ENCODE assay signal across 13 cellular contexts in genomic region chr9:129561594-129562281, GRCh38. TPM values are rescaled to one million over a fixed set of nuclear protein-coding genes. Genes with fewer than 3 reads are reported as not detected.
DNase-seq lines count a peak whose midpoint lies in the region; ATAC-seq and TF ChIP-seq lines count a peak whose summit lies in the region.
"Had no signal": no experiment of that assay in that cellular context is flagged by ENCODE, and none has a peak within 500 bp of the region (broad histone marks: within the 10 kb centered on the region; RNA-seq: fewer than 3 reads in every experiment).

No MANE protein-coding gene starts in this region.

- H3K4me3 Mint-ChIP-seq in glutamatergic neuron (ENCODE audit: unreplicated experiment) = no peak overlapping the region
- H3K4me3 Mint-ChIP-seq: memory B cell had no signal

- H3K4me1 ChIP-seq in ovary (ENCODE audit: insufficient read depth) = peaks cover 19% of the 10 kb centered on the region

- peaks cover 5% of the 10 kb centered on the region for H3K9me3 Mint-ChIP-seq in glutamatergic neuron (ENCODE audit: unreplicated experiment)
- H3K9me3 Mint-ChIP-seq: memory B cell had no signal

- TF ChIP-seq CTCF in glutamatergic neuron (IDR thresholded peaks at IDR 0.05; ENCODE audit: partially characterized antibody, unreplicated experiment) (no peak), ovary (IDR thresholded peaks at IDR 0.05) (no peak)

- intact Hi-C loops in ovary (cut with DNase I) = no loop called here

- DNase-seq in EH (ENCODE audit: low read depth) = peak; percentile 44
- DNase-seq in NCI-H2227 (lab: John Stamatoyannopoulos, UW; ENCODE audit: unreplicated experiment) = peak; percentile 34
- peak; percentile 34 for DNase-seq in glutamatergic neuron
- peak; percentile 60 to 78 (median 72) for DNase-seq in ovary
- no peak for DNase-seq in stimulated activated CD4-positive, alpha-beta T cell treated with anti-CD3 and anti-CD28 coated beads, Interleukin-4, amount 100 ng/mL, for 4 hours
- no peak for DNase-seq in A172 (ENCODE audit: low spot score)
- DNase-seq: esophagus squamous epithelium, Karpas-422 had no signal

- no peaks in the 10 kb centered on the region for H3K36me3 Mint-ChIP-seq in glutamatergic neuron (ENCODE audit: unreplicated experiment)
- H3K36me3 Mint-ChIP-seq: memory B cell had no signal

- H3K9me3 ChIP-seq in ovary = no peaks in the 10 kb centered on the region
- H3K9me3 ChIP-seq: body of pancreas, esophagus squamous epithelium had no signal

- WGBS in ovary, 3 donors = 34 to 45% (median 38%) methylated on average over 23 to 28 of the region's 28 CpGs

- H3K27me3 Mint-ChIP-seq in glutamatergic neuron (ENCODE audit: unreplicated experiment) = peaks cover 5% of the 10 kb centered on the region

- peak overlapping the region; percentile 64 for H3K27ac Mint-ChIP-seq in glutamatergic neuron (ENCODE audit: unreplicated experiment)
- H3K27ac Mint-ChIP-seq: memory B cell had no signal

- ATAC-seq in GM21367 (IDR thresholded peaks at IDR 0.05; ENCODE audit: unreplicated experiment) = no peak
- ATAC-seq: body of pancreas had no signal

- H3K4me3 ChIP-seq in ovary = no peak overlapping the region
- H3K4me3 ChIP-seq: body of pancreas, esophagus squamous epithelium had no signal

- no peak for TF ChIP-seq POLR2A in ovary (IDR thresholded peaks at IDR 0.05)

- H3K27me3 ChIP-seq in ovary = no peaks in the 10 kb centered on the region
- H3K27me3 ChIP-seq: body of pancreas, esophagus squamous epithelium had no signal

- H3K27ac ChIP-seq in ovary = peak overlapping the region in 1 of 2 donors; percentile 28
- H3K27ac ChIP-seq: body of pancreas had no signal

- no peak for TF ChIP-seq EP300 in ovary (IDR thresholded peaks at IDR 0.05)

- H3K4me1 Mint-ChIP-seq in glutamatergic neuron (ENCODE audit: low read depth, unreplicated experiment) = peaks cover 27% of the 10 kb centered on the region
- H3K4me1 Mint-ChIP-seq: memory B cell had no signal

- H3K36me3 ChIP-seq in ovary = no peaks in the 10 kb centered on the region
- H3K36me3 ChIP-seq: esophagus squamous epithelium had no signal

RNA-seq across cellular contexts. Expression of gene C9orf50, which starts 59.2 kb away (rescaled TPM):
- total RNA-seq in glutamatergic neuron (ENCODE audit: unreplicated experiment) = 0.56 TPM
- total RNA-seq in ovary = 1 to 10 TPM in 1 of 7 donors, under 1 TPM in 1, not detected in 5; 0.30 to 1.1 TPM
- polyA plus RNA-seq in ovary = under 1 TPM in 1 of 2 donors, not detected in 1; 0.07 TPM
- not detected in 2 replicates for total RNA-seq in A172 (2014; rRNA removed; shearing (Covaris generic))
- total RNA-seq: body of pancreas, esophagus squamous epithelium, OCI-LY7, skeletal muscle tissue had no signal

Comparison
In these comparisons a context has a peak if more than half of its experiments do, and no peak if none do; other contexts are left out.
1. DNase-seq: peak in EH (single experiment), NCI-H2227 (single experiment), glutamatergic neuron (single experiment) and ovary (5 of 5); none in stimulated activated CD4-positive, alpha-beta T cell treated with anti-CD3 and anti-CD28 coated beads, Interleukin-4, amount 100 ng/mL, for 4 hours (0 of 2) and A172 (single experiment).